Comparison of ENCODE assay signal across 15 cellular contexts in genomic region chr5:172746725-172747124, GRCh38.
"Had no signal": no experiment of that assay in that cellular context is flagged by ENCODE, and none has a peak within 500 bp of the region (broad histone marks: within the 10 kb centered on the region; RNA-seq: fewer than 3 reads in every experiment).

No MANE protein-coding gene starts in this region.

- H3K4me3 ChIP-seq: pancreas, SJSA1, testis had no signal

- H3K27me3 ChIP-seq: foreskin keratinocyte, pancreas, SJSA1, testis had no signal

- H3K36me3 ChIP-seq: neutrophil, pancreas, SJSA1 had no signal

- H3K27ac ChIP-seq: foreskin keratinocyte, neutrophil, pancreas, SJSA1, testis had no signal

- H3K4me1 ChIP-seq: foreskin keratinocyte had no signal

- H3K9me3 ChIP-seq: neutrophil, pancreas, testis had no signal

- DNase-seq: activated CD4-positive, alpha-beta T cell treated with anti-CD3 and anti-CD28 coated beads, Interleukin-2, amount 10 ng/mL, durations not matched to agents 7 days and 5 days; activated CD8-positive, alpha-beta memory T cell treated with anti-CD3 and anti-CD28 coated beads, Interleukin-2, amount 50 U/mL, for 4 hours; activated effector memory CD4-positive, alpha-beta T cell treated with anti-CD3 and anti-CD28 coated beads, Interleukin-2, amount 50 U/mL, for 16 hours; activated naive CD4-positive, alpha-beta T cell treated with anti-CD3 and anti-CD28 coated beads, Interleukin-2, amount 50 U/mL, for 16 hours; activated T-cell treated with anti-CD3 and anti-CD28 coated beads, Interleukin-2, amount 50 U/mL, for 48 hours; effector memory CD8-positive, alpha-beta T cell; foreskin keratinocyte; glutamatergic neuron; pancreas; stimulated activated CD4-positive, alpha-beta T cell treated with anti-CD3 and anti-CD28 coated beads, Interleukin-15, amount 100 ng/mL, for 24 hours; stimulated activated CD4-positive, alpha-beta T cell treated with anti-CD3 and anti-CD28 coated beads, Interleukin-2, amount 100 ng/mL, for 48 hours; testis had no signal

- ATAC-seq: effector memory CD8-positive, alpha-beta T cell; natural killer cell treated with Interleukin-12 subunit alpha and Interleukin-12 subunit beta and Interleukin-15 and Interleukin-18, amount 100 ng/mL, for 72 hours; pancreas had no signal
